1 cellular context compared by ENCODE assay signal in genomic region chr16:63061319-63061718, GRCh38.
TF ChIP-seq lines count a peak whose summit lies in the region.

No MANE protein-coding gene starts in this region.

TF ChIP-seq in GM23338, 12 proteins besides CTCF, POLR2A, EP300 and RAD21 (continued from another document):
- TF ChIP-seq ETS1 (IDR thresholded peaks at IDR 0.05): no peak
- TF ChIP-seq, protein P1, sequence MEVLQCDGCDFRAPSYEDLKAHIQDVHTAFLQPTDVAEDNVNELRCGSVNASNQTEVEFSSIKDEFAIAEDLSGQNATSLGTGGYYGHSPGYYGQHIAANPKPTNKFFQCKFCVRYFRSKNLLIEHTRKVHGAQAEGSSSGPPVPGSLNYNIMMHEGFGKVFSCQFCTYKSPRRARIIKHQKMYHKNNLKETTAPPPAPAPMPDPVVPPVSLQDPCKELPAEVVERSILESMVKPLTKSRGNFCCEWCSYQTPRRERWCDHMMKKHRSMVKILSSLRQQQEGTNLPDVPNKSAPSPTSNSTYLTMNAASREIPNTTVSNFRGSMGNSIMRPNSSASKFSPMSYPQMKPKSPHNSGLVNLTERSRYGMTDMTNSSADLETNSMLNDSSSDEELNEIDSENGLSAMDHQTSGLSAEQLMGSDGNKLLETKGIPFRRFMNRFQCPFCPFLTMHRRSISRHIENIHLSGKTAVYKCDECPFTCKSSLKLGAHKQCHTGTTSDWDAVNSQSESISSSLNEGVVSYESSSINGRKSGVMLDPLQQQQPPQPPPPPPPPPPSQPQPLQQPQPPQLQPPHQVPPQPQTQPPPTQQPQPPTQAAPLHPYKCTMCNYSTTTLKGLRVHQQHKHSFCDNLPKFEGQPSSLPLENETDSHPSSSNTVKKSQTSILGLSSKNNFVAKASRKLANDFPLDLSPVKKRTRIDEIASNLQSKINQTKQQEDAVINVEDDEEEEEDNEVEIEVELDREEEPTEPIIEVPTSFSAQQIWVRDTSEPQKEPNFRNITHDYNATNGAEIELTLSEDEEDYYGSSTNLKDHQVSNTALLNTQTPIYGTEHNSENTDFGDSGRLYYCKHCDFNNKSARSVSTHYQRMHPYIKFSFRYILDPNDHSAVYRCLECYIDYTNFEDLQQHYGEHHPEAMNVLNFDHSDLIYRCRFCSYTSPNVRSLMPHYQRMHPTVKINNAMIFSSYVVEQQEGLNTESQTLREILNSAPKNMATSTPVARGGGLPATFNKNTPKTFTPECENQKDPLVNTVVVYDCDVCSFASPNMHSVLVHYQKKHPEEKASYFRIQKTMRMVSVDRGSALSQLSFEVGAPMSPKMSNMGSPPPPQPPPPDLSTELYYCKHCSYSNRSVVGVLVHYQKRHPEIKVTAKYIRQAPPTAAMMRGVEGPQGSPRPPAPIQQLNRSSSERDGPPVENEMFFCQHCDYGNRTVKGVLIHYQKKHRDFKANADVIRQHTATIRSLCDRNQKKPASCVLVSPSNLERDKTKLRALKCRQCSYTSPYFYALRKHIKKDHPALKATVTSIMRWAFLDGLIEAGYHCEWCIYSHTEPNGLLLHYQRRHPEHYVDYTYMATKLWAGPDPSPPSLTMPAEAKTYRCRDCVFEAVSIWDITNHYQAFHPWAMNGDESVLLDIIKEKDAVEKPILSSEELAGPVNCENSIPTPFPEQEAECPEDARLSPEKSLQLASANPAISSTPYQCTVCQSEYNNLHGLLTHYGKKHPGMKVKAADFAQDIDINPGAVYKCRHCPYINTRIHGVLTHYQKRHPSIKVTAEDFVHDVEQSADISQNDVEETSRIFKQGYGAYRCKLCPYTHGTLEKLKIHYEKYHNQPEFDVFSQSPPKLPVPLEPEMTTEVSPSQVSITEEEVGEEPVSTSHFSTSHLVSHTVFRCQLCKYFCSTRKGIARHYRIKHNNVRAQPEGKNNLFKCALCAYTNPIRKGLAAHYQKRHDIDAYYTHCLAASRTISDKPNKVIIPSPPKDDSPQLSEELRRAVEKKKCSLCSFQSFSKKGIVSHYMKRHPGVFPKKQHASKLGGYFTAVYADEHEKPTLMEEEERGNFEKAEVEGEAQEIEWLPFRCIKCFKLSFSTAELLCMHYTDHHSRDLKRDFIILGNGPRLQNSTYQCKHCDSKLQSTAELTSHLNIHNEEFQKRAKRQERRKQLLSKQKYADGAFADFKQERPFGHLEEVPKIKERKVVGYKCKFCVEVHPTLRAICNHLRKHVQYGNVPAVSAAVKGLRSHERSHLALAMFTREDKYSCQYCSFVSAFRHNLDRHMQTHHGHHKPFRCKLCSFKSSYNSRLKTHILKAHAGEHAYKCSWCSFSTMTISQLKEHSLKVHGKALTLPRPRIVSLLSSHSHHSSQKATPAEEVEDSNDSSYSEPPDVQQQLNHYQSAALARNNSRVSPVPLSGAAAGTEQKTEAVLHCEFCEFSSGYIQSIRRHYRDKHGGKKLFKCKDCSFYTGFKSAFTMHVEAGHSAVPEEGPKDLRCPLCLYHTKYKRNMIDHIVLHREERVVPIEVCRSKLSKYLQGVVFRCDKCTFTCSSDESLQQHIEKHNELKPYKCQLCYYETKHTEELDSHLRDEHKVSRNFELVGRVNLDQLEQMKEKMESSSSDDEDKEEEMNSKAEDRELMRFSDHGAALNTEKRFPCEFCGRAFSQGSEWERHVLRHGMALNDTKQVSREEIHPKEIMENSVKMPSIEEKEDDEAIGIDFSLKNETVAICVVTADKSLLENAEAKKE (CRISPR knock-in tag; IDR thresholded peaks at IDR 0.05): no peak
